ENCODE assay signal across 13 cellular contexts in the genomic region with DNA sequence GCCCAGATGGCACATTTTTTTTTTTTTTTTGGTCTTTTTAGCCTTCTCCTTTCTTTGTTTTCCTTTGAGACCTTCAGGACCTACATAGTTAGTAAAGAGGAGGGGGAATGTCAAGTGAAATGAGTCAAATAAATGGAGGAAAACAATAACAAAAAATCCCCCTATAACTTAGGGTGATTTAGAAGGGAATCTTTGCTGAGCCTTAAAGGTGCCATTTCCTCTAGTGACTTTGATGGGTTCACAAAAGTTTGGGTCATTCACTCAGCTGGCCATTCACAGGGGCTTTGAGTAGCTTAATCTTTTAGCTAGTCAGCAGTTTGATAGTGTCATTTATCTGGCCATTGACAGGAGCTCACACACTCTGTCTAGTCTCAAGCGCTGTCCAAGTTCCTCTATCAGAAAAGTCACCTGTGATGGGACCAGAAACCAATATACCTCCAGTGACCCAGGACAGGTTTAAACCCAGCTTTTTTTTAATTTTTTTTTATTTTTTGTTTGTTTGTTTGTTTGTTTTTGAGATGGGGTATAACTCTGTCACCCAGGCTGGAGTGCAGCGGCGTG.
DNase-seq lines count a peak whose midpoint lies in the region; ATAC-seq and TF ChIP-seq lines count a peak whose summit lies in the region.
"Had no signal": no experiment of that assay in that cellular context is flagged by ENCODE, and none has a peak within 500 bp of the region (broad histone marks: within the 10 kb centered on the region; RNA-seq: fewer than 3 reads in every experiment).

No MANE protein-coding gene starts in this region.

- WGBS in mammary epithelial cell (ENCODE audit: low coverage, missing lambda C conversion rate): 97% methylated on average over 3 of the region's 3 CpGs

- H3K27ac ChIP-seq in mammary epithelial cell (ENCODE audit: insufficient read depth, low read depth, low read length): peak overlapping the region; percentile 53
- H3K27ac ChIP-seq: cardiac muscle cell had no signal

- peaks cover 28% of the 10 kb centered on the region for H3K4me1 ChIP-seq in mammary epithelial cell (ENCODE audit: insufficient read depth, low read length)

- in situ Hi-C loops in mammary epithelial cell (cut with MboI; ENCODE audit: low sequenced_read_pairs in 2 of 2): no loop called here

- H3K36me3 ChIP-seq in mammary epithelial cell (ENCODE audit: insufficient read depth, low read length): no peaks in the 10 kb centered on the region
- H3K36me3 ChIP-seq: cardiac muscle cell, upper lobe of left lung had no signal

- H3K4me2 ChIP-seq in mammary epithelial cell (ENCODE audit: insufficient read depth, low read depth, low read length): peak overlapping the region; percentile 50

- DNase-seq in natural killer cell treated with Interleukin-12 subunit alpha and Interleukin-12 subunit beta and Interleukin-15 and Interleukin-18, amount 100 ng/mL, for 72 hours (ENCODE audit: low spot score): no peak
- no peak for DNase-seq in natural killer cell
- no peak for DNase-seq in mammary epithelial cell
- DNase-seq in stimulated activated effector memory CD8-positive, alpha-beta T cell treated with anti-CD3 and anti-CD28 coated beads, Interleukin-12 subunit alpha, Interleukin-12 subunit beta, amount 100 ng/mL, for 72 hours (ENCODE audit: low spot score in 2 of 2): no peak
- DNase-seq in activated effector memory CD4-positive, alpha-beta T cell treated with Interleukin-2 at 50 U/mL for 16 hours: no peak
- DNase-seq in mucosa of gallbladder (ENCODE audit: low spot score): no peak
- DNase-seq: NCI-H1417 had no signal

- H3K36me3 Mint-ChIP-seq in natural killer cell treated with Interleukin-12 subunit alpha and Interleukin-12 subunit beta and Interleukin-15 and Interleukin-18, amount 100 ng/mL, for 72 hours: no peaks in the 10 kb centered on the region
- no peaks in the 10 kb centered on the region for H3K36me3 Mint-ChIP-seq in natural killer cell
- peaks cover 8% of the 10 kb centered on the region for H3K36me3 Mint-ChIP-seq in stimulated activated effector memory CD8-positive, alpha-beta T cell treated with anti-CD3 and anti-CD28 coated beads, Interleukin-12 subunit alpha, Interleukin-12 subunit beta, amount 100 ng/mL, for 72 hours
- H3K36me3 Mint-ChIP-seq: activated naive CD4-positive, alpha-beta T cell treated with anti-CD3 and anti-CD28 coated beads, Interleukin-2, amount 50 U/mL, for 24 hours had no signal

- peaks cover 0 to 3% of the 10 kb centered on the region in 2 donors for H3K27me3 Mint-ChIP-seq in natural killer cell treated with Interleukin-12 subunit alpha and Interleukin-12 subunit beta and Interleukin-15 and Interleukin-18, amount 100 ng/mL, for 72 hours
- H3K27me3 Mint-ChIP-seq in natural killer cell (ENCODE audit: low read depth in 2 of 2): peaks cover 0 to 11% of the 10 kb centered on the region in 2 donors
- H3K27me3 Mint-ChIP-seq: activated naive CD4-positive, alpha-beta T cell treated with anti-CD3 and anti-CD28 coated beads, Interleukin-2, amount 50 U/mL, for 24 hours; B cell had no signal

- H3K4me1 Mint-ChIP-seq in natural killer cell treated with Interleukin-12 subunit alpha and Interleukin-12 subunit beta and Interleukin-15 and Interleukin-18, amount 100 ng/mL, for 72 hours (ENCODE audit: low read depth in 2 of 2): peaks cover 33 to 42% of the 10 kb centered on the region in 2 donors
- H3K4me1 Mint-ChIP-seq in natural killer cell: peaks cover 28 to 31% of the 10 kb centered on the region in 2 donors
- H3K4me1 Mint-ChIP-seq in stimulated activated effector memory CD8-positive, alpha-beta T cell treated with anti-CD3 and anti-CD28 coated beads, Interleukin-12 subunit alpha, Interleukin-12 subunit beta, amount 100 ng/mL, for 72 hours: peaks cover 58% of the 10 kb centered on the region

- no peaks in the 10 kb centered on the region for H3K79me2 ChIP-seq in mammary epithelial cell (ENCODE audit: insufficient read depth, low read length)

- no peaks in the 10 kb centered on the region for H3K9me3 ChIP-seq in mammary epithelial cell (replicated peaks; ENCODE audit: insufficient read depth, low read length)
- H3K9me3 ChIP-seq: upper lobe of left lung had no signal

- CTCF ChIA-PET in mammary epithelial cell (lab: Charles Lee; ENCODE audit: low non-redundant PET): no interaction called here

- peak overlapping the region; percentile 61 to 66 for H3K27ac Mint-ChIP-seq in natural killer cell treated with Interleukin-12 subunit alpha and Interleukin-12 subunit beta and Interleukin-15 and Interleukin-18, amount 100 ng/mL, for 72 hours
- H3K27ac Mint-ChIP-seq in natural killer cell: peak overlapping the region in 1 of 2 donors; percentile 71
- peak overlapping the region; percentile 48 for H3K27ac Mint-ChIP-seq in stimulated activated effector memory CD8-positive, alpha-beta T cell treated with anti-CD3 and anti-CD28 coated beads, Interleukin-12 subunit alpha, Interleukin-12 subunit beta, amount 100 ng/mL, for 72 hours
- H3K27ac Mint-ChIP-seq: activated naive CD4-positive, alpha-beta T cell treated with anti-CD3 and anti-CD28 coated beads, Interleukin-2, amount 50 U/mL, for 24 hours; B cell had no signal

- no peak for TF ChIP-seq CTCF in natural killer cell (IDR thresholded peaks at IDR 0.05)
- TF ChIP-seq CTCF in mammary epithelial cell (conservative IDR thresholded peaks at IDR 0.05 in 1 of 2, IDR thresholded peaks at IDR 0.05 in 1 of 2; ENCODE audit: extremely low read depth in 1 of 2, insufficient read depth in 1 of 2, low read depth in 1 of 2, low read length in 2 of 2): no peak

- H3K9me3 Mint-ChIP-seq in natural killer cell treated with Interleukin-12 subunit alpha and Interleukin-12 subunit beta and Interleukin-15 and Interleukin-18, amount 100 ng/mL, for 72 hours: no peaks in the 10 kb centered on the region
- no peaks in the 10 kb centered on the region for H3K9me3 Mint-ChIP-seq in natural killer cell
- H3K9me3 Mint-ChIP-seq in stimulated activated effector memory CD8-positive, alpha-beta T cell treated with anti-CD3 and anti-CD28 coated beads, Interleukin-12 subunit alpha, Interleukin-12 subunit beta, amount 100 ng/mL, for 72 hours: no peaks in the 10 kb centered on the region
- H3K9me3 Mint-ChIP-seq: activated naive CD4-positive, alpha-beta T cell treated with anti-CD3 and anti-CD28 coated beads, Interleukin-2, amount 50 U/mL, for 24 hours had no signal

- no peak overlapping the region for H3K4me3 ChIP-seq in mammary epithelial cell (replicated peaks in 1 of 3; ENCODE audit: insufficient read depth in 1 of 3, low read depth in 2 of 3, low read length in 3 of 3)
- H3K4me3 ChIP-seq: cardiac muscle cell, upper lobe of left lung had no signal

- H2AFZ ChIP-seq in mammary epithelial cell (ENCODE audit: low read depth, low read length): peak overlapping the region; percentile 35

- peak overlapping the region; percentile 73 for H3K4me3 Mint-ChIP-seq in natural killer cell treated with Interleukin-12 subunit alpha and Interleukin-12 subunit beta and Interleukin-15 and Interleukin-18, amount 100 ng/mL, for 72 hours
- no peak overlapping the region for H3K4me3 Mint-ChIP-seq in natural killer cell
- H3K4me3 Mint-ChIP-seq in stimulated activated effector memory CD8-positive, alpha-beta T cell treated with anti-CD3 and anti-CD28 coated beads, Interleukin-12 subunit alpha, Interleukin-12 subunit beta, amount 100 ng/mL, for 72 hours: no peak overlapping the region
- H3K4me3 Mint-ChIP-seq: activated naive CD4-positive, alpha-beta T cell treated with anti-CD3 and anti-CD28 coated beads, Interleukin-2, amount 50 U/mL, for 24 hours; B cell had no signal

- H3K27me3 ChIP-seq in mammary epithelial cell (ENCODE audit: insufficient read depth, low read length): no peaks in the 10 kb centered on the region
- H3K27me3 ChIP-seq: cardiac muscle cell, upper lobe of left lung had no signal

- H3K9ac ChIP-seq in mammary epithelial cell (ENCODE audit: insufficient read depth, low read length): no peak overlapping the region

- intact Hi-C loops in natural killer cell (cut with micrococcal nuclease) (no loop called here), mammary epithelial cell (cut with micrococcal nuclease) (no loop called here)

- ATAC-seq in natural killer cell treated with Interleukin-12 subunit alpha and Interleukin-12 subunit beta and Interleukin-15 and Interleukin-18, amount 100 ng/mL, for 72 hours: no peak
- no peak for ATAC-seq in natural killer cell
- no peak for ATAC-seq in stimulated activated effector memory CD8-positive, alpha-beta T cell treated with anti-CD3 and anti-CD28 coated beads, Interleukin-12 subunit alpha, Interleukin-12 subunit beta, amount 100 ng/mL, for 72 hours
- ATAC-seq in GM21529 (IDR thresholded peaks at IDR 0.05; ENCODE audit: unreplicated experiment): no peak

- dilution Hi-C loops in mammary epithelial cell (cut with HindIII; ENCODE audit: low sequenced_read_pairs): no loop called here

- no peaks in the 10 kb centered on the region for H4K20me1 ChIP-seq in mammary epithelial cell (ENCODE audit: insufficient read depth, low read length)

- BruUV-seq in mammary epithelial cell (replicated peaks; lab: Mats Ljungman, UMichigan): TSS peak; percentile 60

TF ChIP-seq in PFSK-1, 5 proteins besides CTCF, POLR2A, EP300 and RAD21 (continues in another document):
- TF ChIP-seq TAF1 (IDR thresholded peaks at IDR 0.05; ENCODE audit: borderline replicate concordance, insufficient read depth, low read length): peak; percentile 25; the same call in 1 of the 2 replicates
- no peak; the same call in 1 of the 2 replicates for TF ChIP-seq SIN3A (IDR thresholded peaks at IDR 0.05; ENCODE audit: borderline replicate concordance, insufficient read depth, low read length)
